In genomic region chr2:118014492-118014824, GRCh38 we compare ENCODE assay signal across 1 cellular context.
TF ChIP-seq lines count a peak whose summit lies in the region.

No MANE protein-coding gene starts in this region.

TF ChIP-seq in H1, 55 proteins besides CTCF, POLR2A, EP300 and RAD21 (continued from another document):
- TF ChIP-seq RFX5 (IDR thresholded peaks at IDR 0.05; ENCODE audit: borderline replicate concordance, low read depth, low read length) = no peak
- TF ChIP-seq CBX5 (IDR thresholded peaks at IDR 0.05; ENCODE audit: low read depth, low read length) = no peak
- TF ChIP-seq RBBP5 (IDR thresholded peaks at IDR 0.05; ENCODE audit: borderline replicate concordance, low read depth, low read length) = no peak
- no peak for TF ChIP-seq SAP30 (IDR thresholded peaks at IDR 0.05; ENCODE audit: insufficient read depth, insufficient replicate concordance, low read length)
